Comparison of ENCODE assay signal across 23 cellular contexts in the genomic region with DNA sequence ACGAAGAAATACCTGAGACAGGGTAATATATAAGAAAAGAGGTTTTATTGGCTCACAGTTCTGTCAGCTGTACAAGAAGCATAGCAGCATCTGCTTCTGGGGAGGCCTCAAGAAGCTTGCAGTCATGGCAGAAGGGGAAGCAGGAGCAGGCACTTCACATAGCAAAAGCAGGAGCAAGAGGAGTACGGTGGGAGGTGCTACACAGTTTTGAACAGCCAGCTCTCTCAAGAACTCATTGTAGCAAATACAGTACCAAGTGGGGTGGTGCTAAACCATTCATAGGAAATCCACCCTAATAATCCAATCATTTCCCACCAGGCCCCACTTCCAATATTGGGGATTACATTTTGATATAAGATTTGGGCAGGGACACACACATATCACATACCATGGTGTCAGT.
"Had no signal": no experiment of that assay in that cellular context is flagged by ENCODE, and none has a peak within 500 bp of the region (broad histone marks: within the 10 kb centered on the region; RNA-seq: fewer than 3 reads in every experiment).

No MANE protein-coding gene starts in this region.

- H3K9ac ChIP-seq: neural progenitor cell, parathyroid adenoma had no signal

- H3K36me3 ChIP-seq: neural progenitor cell, ovary, right lobe of liver, stomach, thoracic aorta, thyroid gland had no signal

- DNase-seq: occipital lobe; ovary; posterior cingulate gyrus; psoas muscle; right cardiac atrium; right lobe of liver; sigmoid colon; small intestine; stimulated activated CD4-positive, alpha-beta T cell treated with anti-CD3 and anti-CD28 coated beads, Interleukin-15, amount 100 ng/mL, for 24 hours; stimulated activated CD4-positive, alpha-beta T cell treated with anti-CD3 and anti-CD28 coated beads, Interleukin-2, amount 100 ng/mL, for 24 hours; stimulated activated CD4-positive, alpha-beta T cell treated with anti-CD3 and anti-CD28 coated beads, Interleukin-2, amount 100 ng/mL, for 48 hours; stimulated activated CD4-positive, alpha-beta T cell treated with anti-CD3 and anti-CD28 coated beads, Interleukin-4, amount 100 ng/mL, for 24 hours; stimulated activated naive B cell treated with anti-CD40 and anti-IgM and Interleukin-4, amounts not matched to agents 10 μg/mL and 1 μg/mL and 100 μg/mL, for 72 hours; stimulated activated naive CD4-positive, alpha-beta T cell treated with Interleukin-2 at 50 U/mL for 16 hours; stomach; upper lobe of left lung had no signal

- H3K4me3 ChIP-seq: neural progenitor cell, ovary, psoas muscle, right lobe of liver, sigmoid colon, stomach, thoracic aorta, thyroid gland, tibial nerve, upper lobe of left lung, vagina had no signal

- H3K27me3 ChIP-seq: neural progenitor cell, ovary, right lobe of liver, sigmoid colon, stomach, thyroid gland, tibial nerve, upper lobe of left lung, vagina had no signal

- H3K27ac ChIP-seq: neural progenitor cell, ovary, parathyroid adenoma, psoas muscle, right lobe of liver, sigmoid colon, stomach, thoracic aorta, thyroid gland, tibial nerve, upper lobe of left lung, vagina had no signal

- H3K4me2 ChIP-seq: neural progenitor cell had no signal

- FAIRE-seq: small intestine, urothelium cell line had no signal

- H3K9me3 ChIP-seq: ovary, psoas muscle, right lobe of liver, sigmoid colon, stomach, thoracic aorta, thyroid gland, tibial nerve, upper lobe of left lung, vagina had no signal

- H3K4me1 ChIP-seq: parathyroid adenoma, right lobe of liver, thyroid gland, upper lobe of left lung had no signal

- H3K79me2 ChIP-seq: parathyroid adenoma had no signal
